In the genomic region with DNA sequence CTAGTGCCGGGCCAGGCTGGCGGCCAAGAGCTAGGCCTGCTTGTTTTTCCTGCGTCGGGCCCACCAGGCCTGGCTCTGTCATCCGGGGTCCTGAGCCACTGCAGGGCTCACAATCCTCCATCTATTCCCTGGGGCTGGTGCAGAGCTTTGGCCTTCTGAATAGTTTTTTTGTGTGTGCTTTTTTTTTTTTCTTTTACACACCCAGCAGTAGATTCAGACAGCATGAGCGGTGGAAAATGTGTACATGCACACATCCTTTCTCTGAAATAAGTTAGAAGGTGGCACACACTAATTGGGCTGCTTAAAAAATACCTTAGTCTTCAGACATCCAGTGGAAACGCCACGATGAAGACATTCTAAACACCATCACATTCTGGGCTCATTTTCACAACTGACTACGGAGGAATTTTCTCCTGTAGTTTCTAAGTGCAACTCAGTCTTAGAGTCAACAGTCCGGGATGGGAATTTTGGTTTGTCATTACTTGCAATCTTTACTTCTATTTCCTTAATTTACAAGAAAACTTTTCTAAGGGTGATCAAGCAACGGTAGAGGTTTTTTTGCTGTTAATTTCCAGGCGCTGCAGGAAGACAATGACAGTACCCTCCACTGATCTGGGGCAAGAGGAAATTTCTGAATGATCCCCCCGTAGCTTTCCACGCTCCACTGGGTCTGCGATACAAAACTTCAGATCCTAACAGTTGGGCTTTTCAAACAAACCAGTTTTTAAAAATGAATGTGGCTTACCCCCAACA, we compare ENCODE assay signal across 8 cellular contexts. TPM values are rescaled to one million over a fixed set of nuclear protein-coding genes. Genes with fewer than 3 reads are reported as not detected.
DNase-seq lines count a peak whose midpoint lies in the region; ATAC-seq and TF ChIP-seq lines count a peak whose summit lies in the region.

No MANE protein-coding gene starts in this region.

- TF ChIP-seq EP300 in stomach (IDR thresholded peaks at IDR 0.05), result no peak

- H3K27ac ChIP-seq in stomach, result peak overlapping the region; percentile 96 to 99 (median 98)

- no peak for TF ChIP-seq POLR2A in stomach (IDR thresholded peaks at IDR 0.05)

- DNase-seq in activated naive CD4-positive, alpha-beta T cell (lab: John Stamatoyannopoulos, UW), result no peak
- DNase-seq in stomach (no peak), D341Med (ENCODE audit: low spot score) (no peak)

- H3K9me3 ChIP-seq in iPS-18c (ENCODE audit: control insufficient read depth, insufficient read depth, low read length) (no peaks in the 10 kb centered on the region), stomach (no peaks in the 10 kb centered on the region)

- WGBS in stomach, 5 donors, result 2 to 5% (median 4%) methylated on average over 15 of the region's 15 CpGs

- no peak for TF ChIP-seq CTCF in stomach (IDR thresholded peaks at IDR 0.05)

- peak overlapping the region; percentile 48 for H3K4me3 ChIP-seq in iPS-18c (ENCODE audit: insufficient read depth, low read depth, low read length)
- H3K4me3 ChIP-seq in stomach, result peak overlapping the region; percentile 47 to 96 (median 82)

- H3K4me3 Mint-ChIP-seq in activated naive CD4-positive, alpha-beta T cell treated with anti-CD3 and anti-CD28 coated beads, Interleukin-2, amount 50 U/mL, for 24 hours, result peak overlapping the region; percentile 96
- peak overlapping the region; percentile 91 for H3K4me3 Mint-ChIP-seq in activated naive CD8-positive, alpha-beta T cell

- peaks cover 39 to 69% (median 56%) of the 10 kb centered on the region in 4 donors for H3K4me1 ChIP-seq in stomach

- no peaks in the 10 kb centered on the region for H3K9me3 Mint-ChIP-seq in activated naive CD4-positive, alpha-beta T cell treated with anti-CD3 and anti-CD28 coated beads, Interleukin-2, amount 50 U/mL, for 24 hours
- no peaks in the 10 kb centered on the region for H3K9me3 Mint-ChIP-seq in activated naive CD8-positive, alpha-beta T cell (ENCODE audit: low read depth)

- ATAC-seq in GM21515 (IDR thresholded peaks at IDR 0.05; ENCODE audit: unreplicated experiment), result no peak
- no peak for ATAC-seq in HG03095 (IDR thresholded peaks at IDR 0.05; ENCODE audit: unreplicated experiment)

- peaks cover 58% of the 10 kb centered on the region for H3K4me1 Mint-ChIP-seq in activated naive CD4-positive, alpha-beta T cell treated with anti-CD3 and anti-CD28 coated beads, Interleukin-2, amount 50 U/mL, for 24 hours
- peaks cover 57% of the 10 kb centered on the region for H3K4me1 Mint-ChIP-seq in activated naive CD8-positive, alpha-beta T cell (ENCODE audit: low read depth)

- H3K27ac Mint-ChIP-seq in activated naive CD4-positive, alpha-beta T cell treated with anti-CD3 and anti-CD28 coated beads, Interleukin-2, amount 50 U/mL, for 24 hours, result peak overlapping the region; percentile 98
- H3K27ac Mint-ChIP-seq in activated naive CD8-positive, alpha-beta T cell, result peak overlapping the region; percentile 99

- H3K27me3 ChIP-seq in stomach, result no peaks in the 10 kb centered on the region

- H3K36me3 ChIP-seq in stomach, result peaks cover 21 to 30% (median 27%) of the 10 kb centered on the region in 4 donors

- intact Hi-C loops in stomach (cut with DNase I; ENCODE audit: low total_unique reads), result no loop called here

- peaks cover 11% of the 10 kb centered on the region for H3K36me3 Mint-ChIP-seq in activated naive CD4-positive, alpha-beta T cell treated with anti-CD3 and anti-CD28 coated beads, Interleukin-2, amount 50 U/mL, for 24 hours
- peaks cover 8% of the 10 kb centered on the region for H3K36me3 Mint-ChIP-seq in activated naive CD8-positive, alpha-beta T cell

- no peaks in the 10 kb centered on the region for H3K27me3 Mint-ChIP-seq in activated naive CD4-positive, alpha-beta T cell treated with anti-CD3 and anti-CD28 coated beads, Interleukin-2, amount 50 U/mL, for 24 hours
- no peaks in the 10 kb centered on the region for H3K27me3 Mint-ChIP-seq in activated naive CD8-positive, alpha-beta T cell

RNA-seq across cellular contexts. Expression of gene ZFP36L2, which starts 6.0 kb away (rescaled TPM):
- 100 to 1,000 TPM in 3 of 5 donors, 10 to 100 TPM in 2; 49.1 to 189 (median 109) TPM for total RNA-seq in stomach
- 10 to 100 TPM; 43.7 to 89.2 (median 44.0) TPM for polyA plus RNA-seq in stomach
